In genomic region chr10:100468322-100468721, GRCh38 we compare ENCODE assay signal across 2 cellular contexts.
TF ChIP-seq lines count a peak whose summit lies in the region.

No MANE protein-coding gene starts in this region.

TF ChIP-seq in GM23338, 12 proteins besides CTCF, POLR2A, EP300 and RAD21 (continued from another document):
- TF ChIP-seq, protein P1, sequence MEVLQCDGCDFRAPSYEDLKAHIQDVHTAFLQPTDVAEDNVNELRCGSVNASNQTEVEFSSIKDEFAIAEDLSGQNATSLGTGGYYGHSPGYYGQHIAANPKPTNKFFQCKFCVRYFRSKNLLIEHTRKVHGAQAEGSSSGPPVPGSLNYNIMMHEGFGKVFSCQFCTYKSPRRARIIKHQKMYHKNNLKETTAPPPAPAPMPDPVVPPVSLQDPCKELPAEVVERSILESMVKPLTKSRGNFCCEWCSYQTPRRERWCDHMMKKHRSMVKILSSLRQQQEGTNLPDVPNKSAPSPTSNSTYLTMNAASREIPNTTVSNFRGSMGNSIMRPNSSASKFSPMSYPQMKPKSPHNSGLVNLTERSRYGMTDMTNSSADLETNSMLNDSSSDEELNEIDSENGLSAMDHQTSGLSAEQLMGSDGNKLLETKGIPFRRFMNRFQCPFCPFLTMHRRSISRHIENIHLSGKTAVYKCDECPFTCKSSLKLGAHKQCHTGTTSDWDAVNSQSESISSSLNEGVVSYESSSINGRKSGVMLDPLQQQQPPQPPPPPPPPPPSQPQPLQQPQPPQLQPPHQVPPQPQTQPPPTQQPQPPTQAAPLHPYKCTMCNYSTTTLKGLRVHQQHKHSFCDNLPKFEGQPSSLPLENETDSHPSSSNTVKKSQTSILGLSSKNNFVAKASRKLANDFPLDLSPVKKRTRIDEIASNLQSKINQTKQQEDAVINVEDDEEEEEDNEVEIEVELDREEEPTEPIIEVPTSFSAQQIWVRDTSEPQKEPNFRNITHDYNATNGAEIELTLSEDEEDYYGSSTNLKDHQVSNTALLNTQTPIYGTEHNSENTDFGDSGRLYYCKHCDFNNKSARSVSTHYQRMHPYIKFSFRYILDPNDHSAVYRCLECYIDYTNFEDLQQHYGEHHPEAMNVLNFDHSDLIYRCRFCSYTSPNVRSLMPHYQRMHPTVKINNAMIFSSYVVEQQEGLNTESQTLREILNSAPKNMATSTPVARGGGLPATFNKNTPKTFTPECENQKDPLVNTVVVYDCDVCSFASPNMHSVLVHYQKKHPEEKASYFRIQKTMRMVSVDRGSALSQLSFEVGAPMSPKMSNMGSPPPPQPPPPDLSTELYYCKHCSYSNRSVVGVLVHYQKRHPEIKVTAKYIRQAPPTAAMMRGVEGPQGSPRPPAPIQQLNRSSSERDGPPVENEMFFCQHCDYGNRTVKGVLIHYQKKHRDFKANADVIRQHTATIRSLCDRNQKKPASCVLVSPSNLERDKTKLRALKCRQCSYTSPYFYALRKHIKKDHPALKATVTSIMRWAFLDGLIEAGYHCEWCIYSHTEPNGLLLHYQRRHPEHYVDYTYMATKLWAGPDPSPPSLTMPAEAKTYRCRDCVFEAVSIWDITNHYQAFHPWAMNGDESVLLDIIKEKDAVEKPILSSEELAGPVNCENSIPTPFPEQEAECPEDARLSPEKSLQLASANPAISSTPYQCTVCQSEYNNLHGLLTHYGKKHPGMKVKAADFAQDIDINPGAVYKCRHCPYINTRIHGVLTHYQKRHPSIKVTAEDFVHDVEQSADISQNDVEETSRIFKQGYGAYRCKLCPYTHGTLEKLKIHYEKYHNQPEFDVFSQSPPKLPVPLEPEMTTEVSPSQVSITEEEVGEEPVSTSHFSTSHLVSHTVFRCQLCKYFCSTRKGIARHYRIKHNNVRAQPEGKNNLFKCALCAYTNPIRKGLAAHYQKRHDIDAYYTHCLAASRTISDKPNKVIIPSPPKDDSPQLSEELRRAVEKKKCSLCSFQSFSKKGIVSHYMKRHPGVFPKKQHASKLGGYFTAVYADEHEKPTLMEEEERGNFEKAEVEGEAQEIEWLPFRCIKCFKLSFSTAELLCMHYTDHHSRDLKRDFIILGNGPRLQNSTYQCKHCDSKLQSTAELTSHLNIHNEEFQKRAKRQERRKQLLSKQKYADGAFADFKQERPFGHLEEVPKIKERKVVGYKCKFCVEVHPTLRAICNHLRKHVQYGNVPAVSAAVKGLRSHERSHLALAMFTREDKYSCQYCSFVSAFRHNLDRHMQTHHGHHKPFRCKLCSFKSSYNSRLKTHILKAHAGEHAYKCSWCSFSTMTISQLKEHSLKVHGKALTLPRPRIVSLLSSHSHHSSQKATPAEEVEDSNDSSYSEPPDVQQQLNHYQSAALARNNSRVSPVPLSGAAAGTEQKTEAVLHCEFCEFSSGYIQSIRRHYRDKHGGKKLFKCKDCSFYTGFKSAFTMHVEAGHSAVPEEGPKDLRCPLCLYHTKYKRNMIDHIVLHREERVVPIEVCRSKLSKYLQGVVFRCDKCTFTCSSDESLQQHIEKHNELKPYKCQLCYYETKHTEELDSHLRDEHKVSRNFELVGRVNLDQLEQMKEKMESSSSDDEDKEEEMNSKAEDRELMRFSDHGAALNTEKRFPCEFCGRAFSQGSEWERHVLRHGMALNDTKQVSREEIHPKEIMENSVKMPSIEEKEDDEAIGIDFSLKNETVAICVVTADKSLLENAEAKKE (CRISPR knock-in tag; IDR thresholded peaks at IDR 0.05): no peak
- no peak for TF ChIP-seq NANOG (IDR thresholded peaks at IDR 0.05; ENCODE audit: borderline replicate concordance)

TF ChIP-seq in WTC11, 78 proteins besides CTCF, POLR2A, EP300 and RAD21 (continued from another document):
- TF ChIP-seq ZNF281 (CRISPR knock-in tag; IDR thresholded peaks at IDR 0.05): no peak
- TF ChIP-seq JAZF1 (CRISPR knock-in tag; IDR thresholded peaks at IDR 0.05): no peak
- TF ChIP-seq AR (CRISPR knock-in tag; IDR thresholded peaks at IDR 0.05): no peak
- TF ChIP-seq, protein P2, sequence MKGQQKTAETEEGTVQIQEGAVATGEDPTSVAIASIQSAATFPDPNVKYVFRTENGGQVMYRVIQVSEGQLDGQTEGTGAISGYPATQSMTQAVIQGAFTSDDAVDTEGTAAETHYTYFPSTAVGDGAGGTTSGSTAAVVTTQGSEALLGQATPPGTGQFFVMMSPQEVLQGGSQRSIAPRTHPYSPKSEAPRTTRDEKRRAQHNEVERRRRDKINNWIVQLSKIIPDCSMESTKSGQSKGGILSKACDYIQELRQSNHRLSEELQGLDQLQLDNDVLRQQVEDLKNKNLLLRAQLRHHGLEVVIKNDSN (CRISPR knock-in tag; IDR thresholded peaks at IDR 0.05): no peak
- TF ChIP-seq CBFB (CRISPR knock-in tag; IDR thresholded peaks at IDR 0.05; ENCODE audit: low read depth): no peak
- no peak for TF ChIP-seq TEAD1 (CRISPR knock-in tag; IDR thresholded peaks at IDR 0.05)
